Comparison of ENCODE assay signal across 8 cellular contexts in the genomic region with DNA sequence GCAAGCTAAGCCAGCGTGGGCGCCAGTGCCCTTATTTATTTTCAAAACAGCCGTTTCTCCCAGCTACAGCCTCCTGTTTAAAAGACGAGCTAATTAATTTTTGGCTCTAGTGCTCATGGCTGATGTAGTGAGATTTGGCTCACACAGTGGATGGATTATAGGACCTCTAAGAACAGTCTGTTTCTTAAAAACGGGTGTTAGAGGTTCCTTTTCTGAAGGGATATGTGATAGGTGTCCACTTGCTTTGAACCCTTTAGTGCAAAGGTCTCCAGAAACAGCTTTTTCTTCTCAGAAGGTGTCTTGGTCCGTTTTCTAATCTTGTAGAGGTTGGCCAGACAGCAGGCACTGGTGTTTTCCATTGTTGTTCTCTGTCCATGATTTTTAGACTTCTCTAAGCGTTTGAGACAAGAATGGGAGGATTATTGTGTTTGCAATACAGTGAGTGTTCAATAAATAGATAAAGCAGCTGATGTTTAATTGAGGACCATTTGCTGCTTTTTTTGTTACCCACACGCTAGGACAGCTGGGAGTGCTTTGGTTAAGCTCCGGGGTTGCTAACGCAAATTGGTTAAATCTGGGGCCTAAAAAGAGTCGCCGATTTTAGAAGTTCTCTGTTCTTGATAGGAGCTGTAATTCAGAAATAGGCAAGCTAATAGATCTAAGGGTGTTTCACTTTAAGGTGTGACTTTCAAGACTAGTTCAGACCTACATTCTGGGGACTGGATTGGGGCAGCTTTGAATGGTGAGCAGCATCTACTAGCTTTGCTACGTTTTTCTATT. TPM values are rescaled to one million over a fixed set of nuclear protein-coding genes. Genes with fewer than 3 reads are reported as not detected.
DNase-seq lines count a peak whose midpoint lies in the region; ATAC-seq and TF ChIP-seq lines count a peak whose summit lies in the region.

No MANE protein-coding gene starts in this region.

- peak overlapping the region; percentile 90 for H3K27ac Mint-ChIP-seq in HFFc6

- peak; percentile 18 for DNase-seq in EH (ENCODE audit: low read depth)
- peak; percentile 29 for DNase-seq in HFFc6
- DNase-seq in OCI-M1 (lab: John Stamatoyannopoulos, UW): peak; percentile 78
- DNase-seq in colonic mucosa: no peak
- DNase-seq in SW 1271 (lab: John Stamatoyannopoulos, UW): no peak

- H3K4me1 ChIP-seq in colonic mucosa: no peaks in the 10 kb centered on the region
- peaks cover 14% of the 10 kb centered on the region for H3K4me1 ChIP-seq in mucosa of stomach (ENCODE audit: control insufficient read depth, insufficient read depth, low read length)

- H3K9ac ChIP-seq in colonic mucosa (ENCODE audit: low read depth in 2 of 2, low read length in 2 of 2): peak overlapping the region; percentile 79 to 96
- H3K9ac ChIP-seq in mucosa of stomach (ENCODE audit: low read length): peak overlapping the region; percentile 90

- H3K4me1 Mint-ChIP-seq in HFFc6 (ENCODE audit: low read depth): peaks cover 21% of the 10 kb centered on the region

- H3K36me3 Mint-ChIP-seq in HFFc6 (ENCODE audit: low read depth): no peaks in the 10 kb centered on the region

- H3K27me3 Mint-ChIP-seq in HFFc6 (ENCODE audit: insufficient read depth): peaks cover 2% of the 10 kb centered on the region

- H3K9me3 ChIP-seq in colonic mucosa: no peaks in the 10 kb centered on the region
- H3K9me3 ChIP-seq in mucosa of stomach (ENCODE audit: control insufficient read depth, low read length): no peaks in the 10 kb centered on the region

- H3K4me3 Mint-ChIP-seq in HFFc6: peak overlapping the region; percentile 91

- H3K9me3 Mint-ChIP-seq in HFFc6: no peaks in the 10 kb centered on the region

- intact Hi-C loops in colonic mucosa (cut with DNase I): no loop called here

- H3K27me3 ChIP-seq in colonic mucosa (no peaks in the 10 kb centered on the region), mucosa of stomach (ENCODE audit: control insufficient read depth, insufficient read depth, low read length) (no peaks in the 10 kb centered on the region)

- H3K27ac ChIP-seq in colonic mucosa: peak overlapping the region; percentile 92

- ATAC-seq in HG03025 (IDR thresholded peaks at IDR 0.05; ENCODE audit: low FRiP score, unreplicated experiment) (no peak), GM19397 (IDR thresholded peaks at IDR 0.05; ENCODE audit: unreplicated experiment) (no peak)

- TF ChIP-seq CTCF in HFFc6 (IDR thresholded peaks at IDR 0.05) (no peak), colonic mucosa (IDR thresholded peaks at IDR 0.05) (no peak)

- H3K4me3 ChIP-seq in colonic mucosa (peak overlapping the region; percentile 52), mucosa of stomach (ENCODE audit: low read length) (peak overlapping the region; percentile 33)

- H3K36me3 ChIP-seq in colonic mucosa (no peaks in the 10 kb centered on the region), mucosa of stomach (ENCODE audit: control insufficient read depth, insufficient read depth, low read length) (no peaks in the 10 kb centered on the region)

RNA-seq across cellular contexts. Expression of a gene that starts 1.0 kb away (rescaled TPM):
- 10 to 100 TPM in 4 of 6 experiments, 1 to 10 TPM in 2; 8.7 to 13.9 (median 10.6) TPM for total RNA-seq in HFFc6 (2021; fragmentation: NEBNext Ultra II Directional; extraction: Animal tissue kit (Norgen Biotek cat#: 25700))
- 10 to 100 TPM; 10.7 to 12.4 TPM for total RNA-seq in colonic mucosa

RNA-seq across cellular contexts. Expression of a gene that starts 7.8 kb away (rescaled TPM):
- 10 to 100 TPM in 3 of 6 experiments, 1 to 10 TPM in 3; 4.8 to 11.7 (median 10.0) TPM for total RNA-seq in HFFc6 (2021; fragmentation: NEBNext Ultra II Directional; extraction: Animal tissue kit (Norgen Biotek cat#: 25700))
- 10 to 100 TPM; 63.6 to 66.0 TPM for total RNA-seq in colonic mucosa

Comparison
In these comparisons a context has a peak if more than half of its experiments do, and no peak if none do; other contexts are left out.
1. DNase-seq: peak in EH (single experiment), HFFc6 (single experiment) and OCI-M1 (single experiment); none in colonic mucosa (single experiment) and SW 1271 (0 of 2).
2. RNA of a gene that starts 7.8 kb away (total RNA-seq): 63.6 to 66.0 TPM in colonic mucosa; 4.8 to 11.7 TPM in HFFc6; every median in the first group is over 4 times any median in the second.